18 cellular contexts compared by ENCODE assay signal in the genomic region with DNA sequence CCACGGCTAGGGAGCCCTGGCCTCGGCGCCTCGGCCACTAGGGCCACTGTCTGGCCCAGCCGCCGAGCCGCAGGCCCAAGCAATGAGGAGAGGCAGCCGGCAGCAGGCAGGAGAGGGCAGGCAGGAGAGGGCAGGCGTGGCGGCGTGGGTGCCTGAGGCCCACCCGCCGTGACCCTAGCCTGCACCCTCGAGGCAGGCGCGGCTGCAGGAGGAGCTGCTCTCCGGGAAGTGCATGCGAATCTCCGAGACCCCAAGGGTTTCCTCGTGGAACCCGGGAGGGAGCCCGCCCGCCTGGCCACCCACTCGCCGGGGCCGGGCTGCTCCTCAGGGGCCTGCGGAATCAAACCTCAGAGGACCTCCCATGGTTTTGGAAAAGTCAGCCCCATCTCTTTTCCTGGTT. TPM values are rescaled to one million over a fixed set of nuclear protein-coding genes. Genes with fewer than 3 reads are reported as not detected.
DNase-seq lines count a peak whose midpoint lies in the region; ATAC-seq, FAIRE-seq and TF ChIP-seq lines count a peak whose summit lies in the region.
"Had no signal": no experiment of that assay in that cellular context is flagged by ENCODE, and none has a peak within 500 bp of the region (broad histone marks: within the 10 kb centered on the region; RNA-seq: fewer than 3 reads in every experiment).

No MANE protein-coding gene starts in this region.

- intact Hi-C loops in HepG2 (cut with micrococcal nuclease; ENCODE audit: unreplicated experiment) (no loop called here), right lobe of liver (cut with DNase I) (no loop called here)
- intact Hi-C loops in activated naive CD4-positive, alpha-beta T cell treated with anti-CD3 and anti-CD28 coated beads for 36 hours (cut with micrococcal nuclease), result no loop called here

- 20% methylated on average over 12 of the region's 27 CpGs for WGBS in HepG2 (ENCODE audit: low lambda C conversion rate)
- WGBS in right lobe of liver (ENCODE audit: insufficient coverage, low coverage, low lambda C conversion rate, missing lambda C conversion rate), result 41% methylated on average over 6 of the region's 27 CpGs

- ATAC-seq in HepG2 (peak; percentile 10; the same call in 1 of the 3 replicates), right lobe of liver (no peak), GM23338 (peak; percentile 11), HG02885 (IDR thresholded peaks at IDR 0.05; ENCODE audit: poor library complexity, unreplicated experiment) (no peak)

- H3K4me3 Mint-ChIP-seq in GM23338 (no peak overlapping the region; the same call in 2 of the 3 replicates), chondrocyte (ENCODE audit: unreplicated experiment) (no peak overlapping the region)
- no peak overlapping the region for H3K4me3 Mint-ChIP-seq in activated naive CD4-positive, alpha-beta T cell treated with anti-CD3 and anti-CD28 coated beads for 36 hours
- H3K4me3 Mint-ChIP-seq: CD4-positive, alpha-beta T cell; HFFc6 had no signal

- H3K4me1 Mint-ChIP-seq in GM23338, result peaks cover 2% of the 10 kb centered on the region; the same call in 1 of the 3 replicates
- no peaks in the 10 kb centered on the region for H3K4me1 Mint-ChIP-seq in chondrocyte (ENCODE audit: low read depth)
- peaks cover 7% of the 10 kb centered on the region for H3K4me1 Mint-ChIP-seq in activated naive CD4-positive, alpha-beta T cell treated with anti-CD3 and anti-CD28 coated beads for 36 hours (ENCODE audit: low read depth)

- TF ChIP-seq EP300 in HepG2 (IDR thresholded peaks at IDR 0.05; ENCODE audit: low read depth in 2 of 2, low read length in 2 of 2) (no peak), HepG2 (CRISPR knock-in tag; IDR thresholded peaks at IDR 0.05; ENCODE audit: borderline replicate concordance) (no peak)

- H3K36me3 Mint-ChIP-seq in GM23338 (ENCODE audit: low read depth), result no peaks in the 10 kb centered on the region
- H3K36me3 Mint-ChIP-seq in chondrocyte (ENCODE audit: low read depth), result no peaks in the 10 kb centered on the region
- no peaks in the 10 kb centered on the region for H3K36me3 Mint-ChIP-seq in activated naive CD4-positive, alpha-beta T cell treated with anti-CD3 and anti-CD28 coated beads for 36 hours (ENCODE audit: low read depth)

- in situ Hi-C loops in HepG2 (cut with HindIII; ENCODE audit: extremely low pct_ligation_motif_present, low pct_unique_long_range_greater_than_20kb), result no loop called here

- no peak overlapping the region for H3K27ac Mint-ChIP-seq in GM23338
- no peak overlapping the region for H3K27ac Mint-ChIP-seq in chondrocyte (ENCODE audit: unreplicated experiment)
- no peak overlapping the region for H3K27ac Mint-ChIP-seq in activated naive CD4-positive, alpha-beta T cell treated with anti-CD3 and anti-CD28 coated beads for 36 hours
- H3K27ac Mint-ChIP-seq: CD4-positive, alpha-beta T cell; HFFc6 had no signal

- no peak for TF ChIP-seq RAD21 in HepG2 (CRISPR knock-in tag; IDR thresholded peaks at IDR 0.05)

- H3K9me3 Mint-ChIP-seq in GM23338 (peaks cover 13% of the 10 kb centered on the region; the same call in 2 of the 3 replicates), chondrocyte (ENCODE audit: low read depth) (no peaks in the 10 kb centered on the region)
- H3K9me3 Mint-ChIP-seq in activated naive CD4-positive, alpha-beta T cell treated with anti-CD3 and anti-CD28 coated beads for 36 hours, result no peaks in the 10 kb centered on the region
- H3K9me3 Mint-ChIP-seq: CD4-positive, alpha-beta T cell; HFFc6 had no signal

- H3K4me3 ChIP-seq in HepG2 (replicated peaks in 1 of 3; ENCODE audit: insufficient read depth in 1 of 3, low read depth in 2 of 3, low read length in 3 of 3) (no peak overlapping the region), right lobe of liver (no peak overlapping the region), GM23338 (no peak overlapping the region)
- H3K4me3 ChIP-seq: HAP-1 had no signal

- no TSS peak for BruUV-seq in HepG2 (replicated peaks; lab: Mats Ljungman, UMichigan)

- peaks cover 30% of the 10 kb centered on the region for H3K4me1 ChIP-seq in HepG2 (ENCODE audit: insufficient read depth, low read length)
- no peaks in the 10 kb centered on the region for H3K4me1 ChIP-seq in right lobe of liver
- no peaks in the 10 kb centered on the region for H3K4me1 ChIP-seq in GM23338 (ENCODE audit: insufficient read depth)

- H4K20me1 ChIP-seq in HepG2 (ENCODE audit: insufficient read depth, low read length) (no peaks in the 10 kb centered on the region), GM23338 (replicated peaks; ENCODE audit: insufficient read depth) (no peaks in the 10 kb centered on the region; the same call in 1 of the 2 replicates)

- POLR2A ChIA-PET in HepG2 (lab: Yijun Ruan, JAX), result no interaction called here

- DNase-seq in HepG2 (ENCODE audit: low spot score) (no peak), right lobe of liver (no peak), GM23338 (ENCODE audit: low spot score) (no peak), chondrocyte (ENCODE audit: low spot score) (peak; percentile 65), activated T-cell treated with anti-CD3 and anti-CD28 coated beads for 4 hours (no peak)
- DNase-seq in activated naive CD4-positive, alpha-beta T cell treated with anti-CD3 and anti-CD28 coated beads for 36 hours, result no peak
- DNase-seq: Calu3; CD4-positive, alpha-beta T cell; DND-41; GDM1; GOT3; HFFc6 had no signal

- H3K27ac ChIP-seq in HepG2 (ENCODE audit: extremely low read length, insufficient read depth, low read length) (no peak overlapping the region), right lobe of liver (no peak overlapping the region), GM23338 (ENCODE audit: low read depth) (no peak overlapping the region)

- no peaks in the 10 kb centered on the region for H3K79me2 ChIP-seq in HepG2 (ENCODE audit: insufficient read depth, low read length)
- no peaks in the 10 kb centered on the region for H3K79me2 ChIP-seq in GM23338 (replicated peaks; ENCODE audit: insufficient read depth)

- H3K36me3 ChIP-seq in HepG2 (replicated peaks in 1 of 2; ENCODE audit: control insufficient read depth in 1 of 2, insufficient read depth in 2 of 2, low read length in 2 of 2) (no peaks in the 10 kb centered on the region), right lobe of liver (no peaks in the 10 kb centered on the region), GM23338 (ENCODE audit: insufficient read depth) (no peaks in the 10 kb centered on the region)
- H3K36me3 ChIP-seq: HAP-1 had no signal

- H3K9me2 ChIP-seq in GM23338 (ENCODE audit: insufficient read depth), result no peaks in the 10 kb centered on the region

- no peak overlapping the region for H3K9ac ChIP-seq in HepG2 (ENCODE audit: insufficient read depth, low read depth, low read length)

- no peak for FAIRE-seq in HepG2 (lab: Jason Lieb, UNC)
- FAIRE-seq: GM12892, HTR-8/SVneo had no signal

- peaks cover 8 to 47% of the 10 kb centered on the region in 2 experiments; a peak in 4 of 5 replicates for H3K27me3 ChIP-seq in HepG2 (ENCODE audit: control insufficient read depth in 1 of 2, insufficient read depth in 2 of 2, low read length in 2 of 2)
- peaks cover 0 to 4% of the 10 kb centered on the region in 2 donors for H3K27me3 ChIP-seq in right lobe of liver
- H3K27me3 ChIP-seq in GM23338 (ENCODE audit: insufficient read depth), result no peaks in the 10 kb centered on the region

- H3F3A ChIP-seq in GM23338 (replicated peaks; ENCODE audit: low read depth), result peaks cover 15% of the 10 kb centered on the region

- CTCF ChIA-PET in HepG2 (lab: Yijun Ruan, JAX; ENCODE audit: low intra/inter-chr PET ratio, low total read pairs), result no interaction called here
- CTCF ChIA-PET in activated naive CD4-positive, alpha-beta T cell treated with anti-CD3 and anti-CD28 coated beads for 36 hours (lab: Charles Lee), result no interaction called here

- H3K4me2 ChIP-seq in HepG2 (ENCODE audit: low read depth, low read length) (no peak overlapping the region), GM23338 (no peak overlapping the region)

- H3K27me3 Mint-ChIP-seq in GM23338 (ENCODE audit: insufficient read depth, low read depth, poor library complexity) (peaks cover 11% of the 10 kb centered on the region), chondrocyte (ENCODE audit: low read depth) (peaks cover 13% of the 10 kb centered on the region)
- peaks cover 18% of the 10 kb centered on the region for H3K27me3 Mint-ChIP-seq in activated naive CD4-positive, alpha-beta T cell treated with anti-CD3 and anti-CD28 coated beads for 36 hours (ENCODE audit: low read depth)

- TF ChIP-seq POLR2A in HepG2 (IDR thresholded peaks at IDR 0.05; ENCODE audit: insufficient read depth in 1 of 2, low read depth in 2 of 2, low read length in 2 of 2), result no peak
- no peak for TF ChIP-seq POLR2A in right lobe of liver (IDR thresholded peaks at IDR 0.05)

- H3K9me3 ChIP-seq in HepG2 (ENCODE audit: low read length), result no peaks in the 10 kb centered on the region
- no peaks in the 10 kb centered on the region for H3K9me3 ChIP-seq in right lobe of liver
- H3K9me3 ChIP-seq: HAP-1 had no signal

- H2AFZ ChIP-seq in HepG2 (ENCODE audit: low read length) (no peak overlapping the region), GM23338 (no peak overlapping the region)

- TF ChIP-seq CTCF in HepG2 (CRISPR knock-in tag; IDR thresholded peaks at IDR 0.05), result no peak
- no peak for TF ChIP-seq CTCF in right lobe of liver (IDR thresholded peaks at IDR 0.05)
- TF ChIP-seq CTCF in GM23338 (conservative IDR thresholded peaks at IDR 0.05; ENCODE audit: low read depth in 2 of 2), result no peak
- no peak for TF ChIP-seq CTCF in chondrocyte (IDR thresholded peaks at IDR 0.05)

RNA-seq across cellular contexts. Expression of a gene that starts 9.3 kb away (rescaled TPM):
- not detected in 2 replicates for total RNA-seq in HepG2 (2016; rRNA removed; fragmentation: Illumina TruSeq; extraction: Trizol)
- total RNA-seq in HepG2 (2016; cell fraction: cytosol; rRNA removed; fragmentation: Illumina TruSeq; extraction: Trizol; ENCODE audit: low read depth), result not detected in 2 replicates
- not detected in 2 replicates for total RNA-seq in HepG2 (2016; cell fraction: insoluble cytoplasmic fraction; rRNA removed; fragmentation: Illumina TruSeq; extraction: Trizol)
- total RNA-seq in HepG2 (2016; cell fraction: membrane; rRNA removed; fragmentation: Illumina TruSeq; extraction: Trizol), result not detected in 2 replicates
- 0.09 TPM in 1 of 2 replicates, not detected in the other for total RNA-seq in HepG2 (2016; cell fraction: nucleus; rRNA removed; fragmentation: Illumina TruSeq; extraction: Trizol)
- polyA plus RNA-seq in HepG2 (2011; rRNA removed), result 0.05 and 0.13 TPM in 2 replicates
- polyA plus RNA-seq in HepG2 (2011; cell fraction: cytosol; rRNA removed), result 0.04 and 0.16 TPM in 2 replicates
- polyA plus RNA-seq in HepG2 (2011; cell fraction: nucleus; rRNA removed), result 0.64 and 1.3 TPM in 2 replicates
- polyA plus RNA-seq in HepG2 (2012), result 0.32 and 0.40 TPM in 2 replicates
- polyA plus RNA-seq in HepG2 (2016; cell fraction: cytosol; fragmentation: Illumina TruSeq; extraction: Trizol; ENCODE audit: low read depth), result not detected in 2 replicates
- not detected in 2 replicates for polyA plus RNA-seq in HepG2 (2016; cell fraction: insoluble cytoplasmic fraction; fragmentation: Illumina TruSeq; extraction: Trizol; ENCODE audit: low read depth)
- polyA plus RNA-seq in HepG2 (2016; cell fraction: membrane; fragmentation: Illumina TruSeq; extraction: Trizol; ENCODE audit: low read depth), result not detected in 2 replicates
- not detected in 2 replicates for polyA plus RNA-seq in HepG2 (2016; cell fraction: nucleus; fragmentation: Illumina TruSeq; extraction: Trizol; ENCODE audit: insufficient read depth, low read depth)
- 0.05 and 0.06 TPM in 2 replicates for polyA minus RNA-seq in HepG2 (2011; rRNA and poly(A)+ RNA removed; ENCODE audit: low replicate concordance)
- not detected in 2 replicates for polyA minus RNA-seq in HepG2 (2011; cell fraction: cytosol; rRNA and poly(A)+ RNA removed)
- 0.39 TPM in 1 of 2 replicates, not detected in the other for polyA minus RNA-seq in HepG2 (2011; cell fraction: nucleus; rRNA and poly(A)+ RNA removed)
- total RNA-seq in right lobe of liver, result not detected
- 2.1 and 5.5 TPM in 2 replicates for total RNA-seq in GM23338 (2014; rRNA removed; shearing (Covaris generic))
- 2.5 and 2.7 TPM in 2 replicates for polyA plus RNA-seq in GM23338 (2016; fragmentation: Nextera tagmentation; extraction: Ambion mirVana)
- total RNA-seq in chondrocyte, result 0.07 TPM in 1 of 3 replicates, not detected in the others
- total RNA-seq in activated naive CD4-positive, alpha-beta T cell treated with anti-CD3 and anti-CD28 coated beads for 36 hours, result under 1 TPM in 1 of 2 experiments, not detected in 1; 0.35 TPM
- total RNA-seq: CD4-positive, alpha-beta T cell had no signal

RNA-seq across cellular contexts. Expression of a gene that starts 21.6 kb away (rescaled TPM):
- total RNA-seq in HepG2 (2016; rRNA removed; fragmentation: Illumina TruSeq; extraction: Trizol) (not detected in 2 replicates), right lobe of liver (under 1 TPM in 2 of 6 experiments, not detected in 4; 0.17 to 0.18 TPM), chondrocyte (not detected in 3 replicates)
- not detected in 2 replicates for total RNA-seq in HepG2 (2016; cell fraction: cytosol; rRNA removed; fragmentation: Illumina TruSeq; extraction: Trizol; ENCODE audit: low read depth)
- total RNA-seq in HepG2 (2016; cell fraction: insoluble cytoplasmic fraction; rRNA removed; fragmentation: Illumina TruSeq; extraction: Trizol), result not detected in 2 replicates
- not detected in 2 replicates for total RNA-seq in HepG2 (2016; cell fraction: membrane; rRNA removed; fragmentation: Illumina TruSeq; extraction: Trizol)
- not detected in 2 replicates for total RNA-seq in HepG2 (2016; cell fraction: nucleus; rRNA removed; fragmentation: Illumina TruSeq; extraction: Trizol)
- polyA plus RNA-seq in HepG2 (2011; rRNA removed) (not detected in 2 replicates), GM23338 (2016; fragmentation: Nextera tagmentation; extraction: Ambion mirVana) (3.0 and 4.3 TPM in 2 replicates)
- 0.09 TPM in 1 of 2 replicates, not detected in the other for polyA plus RNA-seq in HepG2 (2011; cell fraction: cytosol; rRNA removed)
- 0.18 and 0.26 TPM in 2 replicates for polyA plus RNA-seq in HepG2 (2011; cell fraction: nucleus; rRNA removed)
- not detected in 2 replicates for polyA plus RNA-seq in HepG2 (2012)
- not detected in 2 replicates for polyA plus RNA-seq in HepG2 (2016; cell fraction: cytosol; fragmentation: Illumina TruSeq; extraction: Trizol; ENCODE audit: low read depth)
- not detected in 2 replicates for polyA plus RNA-seq in HepG2 (2016; cell fraction: insoluble cytoplasmic fraction; fragmentation: Illumina TruSeq; extraction: Trizol; ENCODE audit: low read depth)
- not detected in 2 replicates for polyA plus RNA-seq in HepG2 (2016; cell fraction: membrane; fragmentation: Illumina TruSeq; extraction: Trizol; ENCODE audit: low read depth)
- not detected in 2 replicates for polyA plus RNA-seq in HepG2 (2016; cell fraction: nucleus; fragmentation: Illumina TruSeq; extraction: Trizol; ENCODE audit: insufficient read depth, low read depth)
- 0.21 TPM in 1 of 2 replicates, not detected in the other for polyA minus RNA-seq in HepG2 (2011; rRNA and poly(A)+ RNA removed; ENCODE audit: low replicate concordance)
- polyA minus RNA-seq in HepG2 (2011; cell fraction: cytosol; rRNA and poly(A)+ RNA removed), result not detected in 2 replicates
- not detected in 2 replicates for polyA minus RNA-seq in HepG2 (2011; cell fraction: nucleus; rRNA and poly(A)+ RNA removed)
- 0.16 and 0.21 TPM in 2 replicates for total RNA-seq in GM23338 (2014; rRNA removed; shearing (Covaris generic))
- total RNA-seq in activated naive CD4-positive, alpha-beta T cell treated with anti-CD3 and anti-CD28 coated beads for 36 hours, result not detected
- total RNA-seq: A673; CD4-positive, alpha-beta T cell; HFFc6 had no signal
- polyA plus RNA-seq: BJ had no signal

RNA-seq across cellular contexts. Expression of a gene that starts 23.6 kb away (rescaled TPM):
- not detected in 2 replicates for total RNA-seq in HepG2 (2016; rRNA removed; fragmentation: Illumina TruSeq; extraction: Trizol)
- total RNA-seq in HepG2 (2016; cell fraction: cytosol; rRNA removed; fragmentation: Illumina TruSeq; extraction: Trizol; ENCODE audit: low read depth), result not detected in 2 replicates
- not detected in 2 replicates for total RNA-seq in HepG2 (2016; cell fraction: insoluble cytoplasmic fraction; rRNA removed; fragmentation: Illumina TruSeq; extraction: Trizol)
- total RNA-seq in HepG2 (2016; cell fraction: membrane; rRNA removed; fragmentation: Illumina TruSeq; extraction: Trizol), result not detected in 2 replicates
- not detected in 2 replicates for total RNA-seq in HepG2 (2016; cell fraction: nucleus; rRNA removed; fragmentation: Illumina TruSeq; extraction: Trizol)
- polyA plus RNA-seq in HepG2 (2011; rRNA removed), result not detected in 2 replicates
- polyA plus RNA-seq in HepG2 (2011; cell fraction: cytosol; rRNA removed), result not detected in 2 replicates
- polyA plus RNA-seq in HepG2 (2011; cell fraction: nucleus; rRNA removed), result not detected in 2 replicates
- polyA plus RNA-seq in HepG2 (2012), result not detected in 2 replicates
- polyA plus RNA-seq in HepG2 (2016; cell fraction: cytosol; fragmentation: Illumina TruSeq; extraction: Trizol; ENCODE audit: low read depth), result not detected in 2 replicates
- polyA plus RNA-seq in HepG2 (2016; cell fraction: insoluble cytoplasmic fraction; fragmentation: Illumina TruSeq; extraction: Trizol; ENCODE audit: low read depth), result not detected in 2 replicates
- polyA plus RNA-seq in HepG2 (2016; cell fraction: membrane; fragmentation: Illumina TruSeq; extraction: Trizol; ENCODE audit: low read depth), result not detected in 2 replicates
- not detected in 2 replicates for polyA plus RNA-seq in HepG2 (2016; cell fraction: nucleus; fragmentation: Illumina TruSeq; extraction: Trizol; ENCODE audit: insufficient read depth, low read depth)
- polyA minus RNA-seq in HepG2 (2011; rRNA and poly(A)+ RNA removed; ENCODE audit: low replicate concordance), result 0.19 TPM in 1 of 2 replicates, not detected in the other
- not detected in 2 replicates for polyA minus RNA-seq in HepG2 (2011; cell fraction: cytosol; rRNA and poly(A)+ RNA removed)
- not detected in 2 replicates for polyA minus RNA-seq in HepG2 (2011; cell fraction: nucleus; rRNA and poly(A)+ RNA removed)
- total RNA-seq in right lobe of liver, result not detected
- total RNA-seq in GM23338 (2014; rRNA removed; shearing (Covaris generic)), result not detected in 2 replicates
- polyA plus RNA-seq in GM23338 (2016; fragmentation: Nextera tagmentation; extraction: Ambion mirVana), result not detected in 2 replicates
- total RNA-seq in chondrocyte, result not detected in 3 replicates
- total RNA-seq in activated naive CD4-positive, alpha-beta T cell treated with anti-CD3 and anti-CD28 coated beads for 36 hours, result not detected
- total RNA-seq: A673; Calu3; CD4-positive, alpha-beta T cell; HFFc6 had no signal
- polyA plus RNA-seq: BJ had no signal

RNA-seq across cellular contexts. Expression of a gene that starts 33.7 kb away (rescaled TPM):
- total RNA-seq in HepG2 (2016; rRNA removed; fragmentation: Illumina TruSeq; extraction: Trizol) (0.66 and 1.2 TPM in 2 replicates), right lobe of liver (10 to 100 TPM; 62.2 to 86.2 (median 66.2) TPM), chondrocyte (54.0 to 85.0 TPM (median 82.2 TPM) in 3 replicates)
- total RNA-seq in HepG2 (2016; cell fraction: cytosol; rRNA removed; fragmentation: Illumina TruSeq; extraction: Trizol; ENCODE audit: low read depth), result 0.91 and 1.4 TPM in 2 replicates
- 0.65 and 0.95 TPM in 2 replicates for total RNA-seq in HepG2 (2016; cell fraction: insoluble cytoplasmic fraction; rRNA removed; fragmentation: Illumina TruSeq; extraction: Trizol)
- 0.83 TPM in 2 replicates for total RNA-seq in HepG2 (2016; cell fraction: membrane; rRNA removed; fragmentation: Illumina TruSeq; extraction: Trizol)
- 0.97 and 1.4 TPM in 2 replicates for total RNA-seq in HepG2 (2016; cell fraction: nucleus; rRNA removed; fragmentation: Illumina TruSeq; extraction: Trizol)
- polyA plus RNA-seq in HepG2 (2011; rRNA removed) (4.5 and 6.5 TPM in 2 replicates), GM23338 (2016; fragmentation: Nextera tagmentation; extraction: Ambion mirVana) (25.2 and 26.8 TPM in 2 replicates)
- polyA plus RNA-seq in HepG2 (2011; cell fraction: cytosol; rRNA removed), result 1.9 and 3.2 TPM in 2 replicates
- 28.6 and 38.6 TPM in 2 replicates for polyA plus RNA-seq in HepG2 (2011; cell fraction: nucleus; rRNA removed)
- 3.1 and 4.5 TPM in 2 replicates for polyA plus RNA-seq in HepG2 (2012)
- 0.95 and 1.3 TPM in 2 replicates for polyA plus RNA-seq in HepG2 (2016; cell fraction: cytosol; fragmentation: Illumina TruSeq; extraction: Trizol; ENCODE audit: low read depth)
- polyA plus RNA-seq in HepG2 (2016; cell fraction: insoluble cytoplasmic fraction; fragmentation: Illumina TruSeq; extraction: Trizol; ENCODE audit: low read depth), result 0.72 and 1.0 TPM in 2 replicates
- polyA plus RNA-seq in HepG2 (2016; cell fraction: membrane; fragmentation: Illumina TruSeq; extraction: Trizol; ENCODE audit: low read depth), result 0.70 and 0.74 TPM in 2 replicates
- polyA plus RNA-seq in HepG2 (2016; cell fraction: nucleus; fragmentation: Illumina TruSeq; extraction: Trizol; ENCODE audit: insufficient read depth, low read depth), result 4.6 and 5.3 TPM in 2 replicates
- 3.4 and 95.8 TPM in 2 replicates for polyA minus RNA-seq in HepG2 (2011; rRNA and poly(A)+ RNA removed; ENCODE audit: low replicate concordance)
- polyA minus RNA-seq in HepG2 (2011; cell fraction: cytosol; rRNA and poly(A)+ RNA removed), result 1.5 and 1.6 TPM in 2 replicates
- polyA minus RNA-seq in HepG2 (2011; cell fraction: nucleus; rRNA and poly(A)+ RNA removed), result 1.9 and 2.3 TPM in 2 replicates
- 9.7 and 19.7 TPM in 2 replicates for total RNA-seq in GM23338 (2014; rRNA removed; shearing (Covaris generic))
- 100 to 1,000 TPM; 162 to 167 TPM for total RNA-seq in activated naive CD4-positive, alpha-beta T cell treated with anti-CD3 and anti-CD28 coated beads for 36 hours

RNA-seq across cellular contexts. Expression of a gene that starts 40.1 kb away (rescaled TPM):
- total RNA-seq in HepG2 (2016; rRNA removed; fragmentation: Illumina TruSeq; extraction: Trizol) (7.4 and 12.3 TPM in 2 replicates), right lobe of liver (10 to 100 TPM; 16.1 to 36.5 (median 27.9) TPM), chondrocyte (40.3 to 62.6 TPM (median 41.0 TPM) in 3 replicates)
- total RNA-seq in HepG2 (2016; cell fraction: cytosol; rRNA removed; fragmentation: Illumina TruSeq; extraction: Trizol; ENCODE audit: low read depth), result 22.4 and 23.5 TPM in 2 replicates
- 6.6 and 15.0 TPM in 2 replicates for total RNA-seq in HepG2 (2016; cell fraction: insoluble cytoplasmic fraction; rRNA removed; fragmentation: Illumina TruSeq; extraction: Trizol)
- 6.3 and 6.7 TPM in 2 replicates for total RNA-seq in HepG2 (2016; cell fraction: membrane; rRNA removed; fragmentation: Illumina TruSeq; extraction: Trizol)
- 17.6 and 21.6 TPM in 2 replicates for total RNA-seq in HepG2 (2016; cell fraction: nucleus; rRNA removed; fragmentation: Illumina TruSeq; extraction: Trizol)
- polyA plus RNA-seq in HepG2 (2011; rRNA removed) (15.4 and 21.6 TPM in 2 replicates), GM23338 (2016; fragmentation: Nextera tagmentation; extraction: Ambion mirVana) (16.4 and 19.2 TPM in 2 replicates)
- 5.4 and 9.8 TPM in 2 replicates for polyA plus RNA-seq in HepG2 (2011; cell fraction: cytosol; rRNA removed)
- 144 and 175 TPM in 2 replicates for polyA plus RNA-seq in HepG2 (2011; cell fraction: nucleus; rRNA removed)
- 13.6 and 16.6 TPM in 2 replicates for polyA plus RNA-seq in HepG2 (2012)
- polyA plus RNA-seq in HepG2 (2016; cell fraction: cytosol; fragmentation: Illumina TruSeq; extraction: Trizol; ENCODE audit: low read depth), result 2.4 and 3.3 TPM in 2 replicates
- polyA plus RNA-seq in HepG2 (2016; cell fraction: insoluble cytoplasmic fraction; fragmentation: Illumina TruSeq; extraction: Trizol; ENCODE audit: low read depth), result 11.2 and 14.3 TPM in 2 replicates
- 4.1 TPM in 2 replicates for polyA plus RNA-seq in HepG2 (2016; cell fraction: membrane; fragmentation: Illumina TruSeq; extraction: Trizol; ENCODE audit: low read depth)
- 64.9 and 72.0 TPM in 2 replicates for polyA plus RNA-seq in HepG2 (2016; cell fraction: nucleus; fragmentation: Illumina TruSeq; extraction: Trizol; ENCODE audit: insufficient read depth, low read depth)
- polyA minus RNA-seq in HepG2 (2011; rRNA and poly(A)+ RNA removed; ENCODE audit: low replicate concordance), result 27.3 and 55.4 TPM in 2 replicates
- polyA minus RNA-seq in HepG2 (2011; cell fraction: cytosol; rRNA and poly(A)+ RNA removed), result 14.7 and 17.5 TPM in 2 replicates
- polyA minus RNA-seq in HepG2 (2011; cell fraction: nucleus; rRNA and poly(A)+ RNA removed), result 33.0 and 36.8 TPM in 2 replicates
- 41.5 and 42.9 TPM in 2 replicates for total RNA-seq in GM23338 (2014; rRNA removed; shearing (Covaris generic))
- 10 to 100 TPM; 34.8 to 36.6 TPM for total RNA-seq in activated naive CD4-positive, alpha-beta T cell treated with anti-CD3 and anti-CD28 coated beads for 36 hours

Comparison
In these comparisons a context has a peak if more than half of its experiments do, and no peak if none do; other contexts are left out.
1. ATAC-seq: peak in HepG2 (single experiment) and GM23338 (single experiment); none in right lobe of liver (0 of 4) and HG02885 (single experiment).